Comparison of ENCODE assay signal across 8 cellular contexts in the genomic region with DNA sequence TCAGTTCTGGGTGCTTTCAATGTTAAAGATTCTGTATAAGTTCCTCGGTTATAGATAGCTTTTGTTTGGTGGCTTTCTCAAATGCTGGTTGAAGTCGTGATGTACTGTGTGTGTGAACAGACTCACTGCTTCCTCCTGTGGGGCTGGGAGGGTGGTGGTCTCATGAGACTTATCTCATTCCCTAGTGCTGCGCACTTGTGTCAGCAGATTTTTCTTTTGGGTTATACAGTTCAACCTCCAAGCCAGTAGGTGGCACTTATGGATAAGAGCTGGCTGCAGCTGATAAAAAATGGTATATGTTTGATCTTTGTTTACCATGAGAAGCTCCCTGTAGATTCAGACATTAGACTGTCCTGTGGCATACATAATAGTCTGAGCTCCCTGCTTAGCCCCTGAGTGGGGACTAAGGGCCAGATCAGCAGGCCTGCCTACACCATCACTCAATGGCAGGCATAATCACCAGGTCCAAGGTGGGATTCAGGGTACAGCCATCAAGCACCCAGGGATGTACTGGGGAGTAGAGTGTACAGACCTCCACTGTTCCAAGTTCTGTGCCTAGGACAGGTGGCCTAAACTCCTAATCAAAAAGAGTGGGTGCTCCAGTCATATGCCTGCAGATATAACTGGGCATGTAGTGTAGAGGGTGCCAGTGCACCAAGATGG.
DNase-seq lines count a peak whose midpoint lies in the region; ATAC-seq and TF ChIP-seq lines count a peak whose summit lies in the region.

No MANE protein-coding gene starts in this region.

- ATAC-seq in GM21360 (IDR thresholded peaks at IDR 0.05; ENCODE audit: unreplicated experiment), result peak; percentile 77
- ATAC-seq in HG02623 (IDR thresholded peaks at IDR 0.05; ENCODE audit: unreplicated experiment), result no peak
- no peak for ATAC-seq in gastrocnemius medialis

- in situ Hi-C loops in gastrocnemius medialis (cut with MboI; ENCODE audit: low sequenced_read_pairs in 4 of 4), result no loop called here

- TF ChIP-seq POLR2A in gastrocnemius medialis (IDR thresholded peaks at IDR 0.05), result no peak

- H3K36me3 ChIP-seq in gastrocnemius medialis (no peaks in the 10 kb centered on the region), H7 (replicated peaks; ENCODE audit: control insufficient read depth, insufficient read depth, low read length) (no peaks in the 10 kb centered on the region)

- DNase-seq in GM12864 (ENCODE audit: low read depth), result no peak
- DNase-seq in LHCN-M2 (ENCODE audit: low read depth), result peak; percentile 11
- peak; percentile 21 for DNase-seq in fibroblast of the aortic adventitia (ENCODE audit: low read depth)
- no peak for DNase-seq in SKM-1 treated with dmso at 0.1 percent for 144 hours (lab: John Stamatoyannopoulos, UW; ENCODE audit: unreplicated experiment)
- DNase-seq in gastrocnemius medialis, result no peak
- no peak for DNase-seq in H7

- H3K27ac ChIP-seq in gastrocnemius medialis, result no peak overlapping the region

- intact Hi-C loops in gastrocnemius medialis (cut with DNase I; ENCODE audit: low total_unique reads), result no loop called here

- H3K27me3 ChIP-seq in gastrocnemius medialis (no peaks in the 10 kb centered on the region), H7 (ENCODE audit: control insufficient read depth, insufficient read depth, low read length) (no peaks in the 10 kb centered on the region)

- H3K9me3 ChIP-seq in gastrocnemius medialis, result no peaks in the 10 kb centered on the region

- H3K4me3 ChIP-seq in GM12864 (ENCODE audit: low read depth, low read length) (no peak overlapping the region), fibroblast of the aortic adventitia (ENCODE audit: low read depth, low read length) (no peak overlapping the region), gastrocnemius medialis (no peak overlapping the region), H7 (ENCODE audit: insufficient read depth, low read depth, low read length) (no peak overlapping the region)

- TF ChIP-seq CTCF in GM12864 (IDR thresholded peaks at IDR 0.05; ENCODE audit: low read depth, low read length, missing control alignments), result peak; percentile 52
- peak; percentile 37 for TF ChIP-seq CTCF in fibroblast of the aortic adventitia (IDR thresholded peaks at IDR 0.05; ENCODE audit: insufficient read depth, low read length)
- no peak for TF ChIP-seq CTCF in gastrocnemius medialis (IDR thresholded peaks at IDR 0.05 in 4 of 5, conservative IDR thresholded peaks at IDR 0.05 in 1 of 5)

- H3K4me1 ChIP-seq in gastrocnemius medialis, result no peaks in the 10 kb centered on the region

Comparison
In these comparisons a context has a peak if more than half of its experiments do, and no peak if none do; other contexts are left out.
1. DNase-seq: peak in LHCN-M2 (single experiment) and fibroblast of the aortic adventitia (single experiment); none in GM12864 (single experiment), SKM-1 treated with dmso at 0.1 percent for 144 hours (single experiment), gastrocnemius medialis (0 of 2) and H7 (single experiment).
2. CTCF ChIP-seq: peak in GM12864 (single experiment) and fibroblast of the aortic adventitia (single experiment); none in gastrocnemius medialis (0 of 5).